ENCODE assay signal across 1 cellular context in genomic region chr14:22847661-22848341, GRCh38.
A peak's percentile ranks its signal among the peaks of the same experiment; 100 is the strongest.
TF ChIP-seq lines count a peak whose summit lies in the region.

No MANE protein-coding gene starts in this region.

TF ChIP-seq in HepG2, 621 proteins besides CTCF, POLR2A, EP300 and RAD21 (continued from another document):
- TF ChIP-seq TP53 (CRISPR knock-in tag; conservative IDR thresholded peaks at IDR 0.05) (no peak), NBN (conservative IDR thresholded peaks at IDR 0.05) (no peak), RXRA (CRISPR knock-in tag; IDR thresholded peaks at IDR 0.05) (0 out of 2 replicates have a peak, but pooled peaks have one; percentile 13), RNF2 (conservative IDR thresholded peaks at IDR 0.05; ENCODE audit: low read depth) (no peak), SALL1 (CRISPR knock-in tag; IDR thresholded peaks at IDR 0.05) (peak; percentile 33; the same call in 1 of the 2 replicates)
